In genomic region chr17:1315891-1316403, GRCh38 we compare ENCODE assay signal across 25 cellular contexts. TPM values are rescaled to one million over a fixed set of nuclear protein-coding genes. Genes with fewer than 3 reads are reported as not detected.
DNase-seq lines count a peak whose midpoint lies in the region; ATAC-seq and TF ChIP-seq lines count a peak whose summit lies in the region.
"Had no signal": no experiment of that assay in that cellular context is flagged by ENCODE, and none has a peak within 500 bp of the region (broad histone marks: within the 10 kb centered on the region; RNA-seq: fewer than 3 reads in every experiment).

No MANE protein-coding gene starts in this region.

- intact Hi-C loops in left cardiac atrium (cut with DNase I) = no loop called here
- intact Hi-C loops in upper lobe of right lung (cut with DNase I) = no loop called here

- peaks cover 6% of the 10 kb centered on the region for H3K27me3 ChIP-seq in upper lobe of right lung
- H3K27me3 ChIP-seq: MG63, right lobe of liver had no signal

- no peak overlapping the region for H3K4me3 ChIP-seq in upper lobe of right lung
- H3K4me3 ChIP-seq: dorsolateral prefrontal cortex, esophagus muscularis mucosa, MG63, neural progenitor cell, right lobe of liver had no signal

- no peaks in the 10 kb centered on the region for H3K9me3 ChIP-seq in upper lobe of right lung
- H3K9me3 ChIP-seq: esophagus muscularis mucosa, MG63, right lobe of liver had no signal

- H3K36me3 ChIP-seq in upper lobe of right lung = no peaks in the 10 kb centered on the region
- H3K36me3 ChIP-seq: esophagus muscularis mucosa, MG63, neural progenitor cell, right lobe of liver had no signal

- H3K4me1 ChIP-seq in upper lobe of right lung = no peaks in the 10 kb centered on the region
- H3K4me1 ChIP-seq: right lobe of liver had no signal

- peak; percentile 44 to 83 for ATAC-seq in left cardiac atrium
- ATAC-seq in upper lobe of right lung = peak; percentile 29
- no peak for ATAC-seq in HG02623 (IDR thresholded peaks at IDR 0.05; ENCODE audit: unreplicated experiment)
- ATAC-seq: activated T-cell treated with anti-CD3 and anti-CD28 coated beads, Interleukin-2, amount 50 U/mL, for 4 hours; Panc1 had no signal

- no peak overlapping the region for H3K27ac ChIP-seq in upper lobe of right lung
- H3K27ac ChIP-seq: 22Rv1, C4-2B, dorsolateral prefrontal cortex, esophagus muscularis mucosa, neural progenitor cell, right lobe of liver had no signal

- DNase-seq in DMS153 (lab: John Stamatoyannopoulos, UW) (peak; percentile 41), DMS153 treated with DMSO at 0.1 percent for 48 hours (lab: John Stamatoyannopoulos, UW; ENCODE audit: unreplicated experiment) (no peak), NCI-H2227 (lab: John Stamatoyannopoulos, UW; ENCODE audit: unreplicated experiment) (peak; percentile 54), left cardiac atrium (no peak), upper lobe of right lung (no peak), T-helper 2 cell (no peak)
- no peak for DNase-seq in activated naive CD4-positive, alpha-beta T cell (lab: John Stamatoyannopoulos, UW)
- DNase-seq: activated CD4-positive, alpha-beta T cell treated with anti-CD3 and anti-CD28 coated beads, Interleukin-2, amount 50 U/mL, for 4 hours; activated T-cell treated with anti-CD3 and anti-CD28 coated beads, Interleukin-2, amount 50 U/mL, for 4 hours; DMS53; dorsolateral prefrontal cortex; HCEC 1CT; head of caudate nucleus; MG63; NCI-H510A treated with DMSO at 0.1 percent for 48 hours; right lobe of liver; stimulated activated CD4-positive, alpha-beta T cell treated with anti-CD3 and anti-CD28 coated beads, Interleukin-2, amount 100 ng/mL, for 24 hours; SW 1271 had no signal

- TF ChIP-seq CTCF in upper lobe of right lung (IDR thresholded peaks at IDR 0.05) = no peak

RNA-seq across cellular contexts. Expression of gene TRARG1, which starts 36.5 kb away (rescaled TPM):
- total RNA-seq in left cardiac atrium = 10 to 100 TPM; 22.3 to 22.7 TPM
- total RNA-seq in upper lobe of right lung = not detected
- total RNA-seq: activated T-cell treated with anti-CD3 and anti-CD28 coated beads, Interleukin-2, amount 50 U/mL, for 4 hours; right lobe of liver; temporal lobe had no signal

RNA-seq across cellular contexts. Expression of gene BHLHA9, which starts 45.7 kb away (rescaled TPM):
- not detected for total RNA-seq in left cardiac atrium
- not detected for total RNA-seq in upper lobe of right lung
- total RNA-seq: activated T-cell treated with anti-CD3 and anti-CD28 coated beads, Interleukin-2, amount 50 U/mL, for 4 hours; esophagus muscularis mucosa; right lobe of liver had no signal

Comparison
In these comparisons a context has a peak if more than half of its experiments do, and no peak if none do; other contexts are left out.
1. DNase-seq: peak in DMS153 (single experiment) and NCI-H2227 (single experiment); none in DMS153 treated with DMSO at 0.1 percent for 48 hours (single experiment), left cardiac atrium (single experiment), upper lobe of right lung (single experiment), T-helper 2 cell (0 of 5) and activated naive CD4-positive, alpha-beta T cell (0 of 4).
2. RNA of gene TRARG1, which starts 36.5 kb away (total RNA-seq): 22.3 to 22.7 TPM in left cardiac atrium; not detected in upper lobe of right lung (single experiment); every median in the first group is over 10 times any median in the second.